9 cellular contexts compared by ENCODE assay signal in the genomic region with DNA sequence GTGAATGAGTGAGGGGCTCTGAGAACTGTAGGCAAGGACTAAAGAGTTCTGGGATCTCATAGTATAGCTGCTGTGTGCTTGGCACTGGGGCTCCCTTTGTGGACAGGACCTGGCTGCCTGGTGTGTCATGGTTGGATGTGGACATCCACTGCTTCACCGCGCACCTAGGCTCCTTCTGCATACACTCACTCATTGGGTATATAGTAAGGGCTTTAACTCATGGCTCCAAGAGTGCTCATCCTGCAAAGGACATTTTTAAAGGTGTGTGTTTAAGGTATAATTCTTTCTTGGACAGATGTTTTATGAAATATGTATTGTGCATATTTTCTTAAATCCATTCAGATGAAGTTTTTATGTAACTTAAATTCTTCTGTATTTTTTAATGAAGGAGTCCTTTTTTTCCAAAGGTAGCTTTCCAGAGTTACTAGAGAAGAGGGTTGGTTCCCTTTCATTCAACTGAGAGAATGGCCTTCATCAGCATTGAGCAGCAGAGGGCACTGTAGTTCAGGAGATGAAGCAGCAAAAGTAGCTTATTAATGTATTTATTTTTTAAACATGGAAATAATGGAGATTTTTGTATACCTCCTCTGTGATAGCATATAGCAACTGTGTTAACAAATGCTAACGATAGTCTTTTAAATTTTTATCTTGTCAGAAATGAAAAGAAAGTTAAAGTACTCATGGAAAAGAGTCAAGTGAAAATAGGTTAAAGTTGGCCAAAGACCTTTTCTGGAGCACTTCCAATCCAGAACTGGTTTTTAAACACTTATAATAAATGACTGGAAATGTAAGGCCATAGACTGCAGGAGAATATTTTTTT. TPM values are rescaled to one million over a fixed set of nuclear protein-coding genes. Genes with fewer than 3 reads are reported as not detected.
A peak's percentile ranks its signal among the peaks of the same experiment; 100 is the strongest.
DNase-seq lines count a peak whose midpoint lies in the region; ATAC-seq, FAIRE-seq and TF ChIP-seq lines count a peak whose summit lies in the region.
"Had no signal": no experiment of that assay in that cellular context is flagged by ENCODE, and none has a peak within 500 bp of the region (broad histone marks: within the 10 kb centered on the region; RNA-seq: fewer than 3 reads in every experiment).

No MANE protein-coding gene starts in this region.

- H3K36me3 ChIP-seq in neural cell (ENCODE audit: insufficient read depth, low read length), result no peaks in the 10 kb centered on the region

- TF ChIP-seq CTCF in CD14-positive monocyte (IDR thresholded peaks at IDR 0.05) (peak; percentile 84), neural cell (IDR thresholded peaks at IDR 0.05; ENCODE audit: poor library complexity, severe bottlenecking) (peak; percentile 93)

- H3K4me2 ChIP-seq in neural cell (ENCODE audit: low read length), result no peak overlapping the region

- peaks cover 34 to 48% of the 10 kb centered on the region in 2 donors for H3K36me3 Mint-ChIP-seq in CD14-positive monocyte
- peaks cover 39% of the 10 kb centered on the region for H3K36me3 Mint-ChIP-seq in activated CD4-positive, alpha-beta T cell treated with anti-CD3 and anti-CD28 coated beads, Interleukin-2, amount 10 ng/mL, durations not matched to agents 24 days and 14 days (ENCODE audit: low read depth)

- no peaks in the 10 kb centered on the region for H3K27me3 ChIP-seq in neural cell (ENCODE audit: insufficient read depth, low read depth, low read length)

- H3F3A ChIP-seq in neural cell (ENCODE audit: insufficient read depth, low read length, poor library complexity, severe bottlenecking), result no peaks in the 10 kb centered on the region

- no peak overlapping the region for H3K4me3 ChIP-seq in neural cell (ENCODE audit: low read length)
- H3K4me3 ChIP-seq: SK-N-MC had no signal

- no peaks in the 10 kb centered on the region for H3K9me3 ChIP-seq in neural cell (ENCODE audit: low read length)

- DNase-seq in CD14-positive monocyte (ENCODE audit: low spot score) (no peak), GM19239 (ENCODE audit: insufficient read length, low spot score) (no peak), NCI-H2171 (lab: John Stamatoyannopoulos, UW) (peak; percentile 11), GM12892 (ENCODE audit: insufficient read length) (no peak)
- DNase-seq in activated CD4-positive, alpha-beta T cell treated with anti-CD3 and anti-CD28 coated beads, Interleukin-2, amount 10 ng/mL, durations not matched to agents 24 days and 14 days, result peak; percentile 89

- peak; percentile 97 for TF ChIP-seq RAD21 in neural cell (conservative IDR thresholded peaks at IDR 0.05)

- no peaks in the 10 kb centered on the region for H3K27me3 Mint-ChIP-seq in CD14-positive monocyte (ENCODE audit: low read depth in 3 of 3)
- H3K27me3 Mint-ChIP-seq in activated CD4-positive, alpha-beta T cell treated with anti-CD3 and anti-CD28 coated beads, Interleukin-2, amount 10 ng/mL, durations not matched to agents 24 days and 14 days, result no peaks in the 10 kb centered on the region

- no peaks in the 10 kb centered on the region for H4K20me1 ChIP-seq in neural cell (ENCODE audit: insufficient read depth)

- H2AFZ ChIP-seq in neural cell (ENCODE audit: low read depth, low read length), result no peak overlapping the region

- peak; percentile 82 for FAIRE-seq in GM19239 (lab: Jason Lieb, UNC)
- FAIRE-seq in GM12892 (lab: Jason Lieb, UNC), result no peak

- H3K27ac ChIP-seq in neural cell (ENCODE audit: low read length), result no peak overlapping the region
- H3K27ac ChIP-seq: SK-N-MC had no signal

- H3K4me3 Mint-ChIP-seq in CD14-positive monocyte, result no peak overlapping the region
- H3K4me3 Mint-ChIP-seq in activated CD4-positive, alpha-beta T cell treated with anti-CD3 and anti-CD28 coated beads, Interleukin-2, amount 10 ng/mL, durations not matched to agents 24 days and 14 days, result peak overlapping the region; percentile 93

- no peak for TF ChIP-seq POLR2A in GM12892 (IDR thresholded peaks at IDR 0.05; ENCODE audit: low read depth, low read length)

- TF ChIP-seq EP300 in neural cell (conservative IDR thresholded peaks at IDR 0.05; ENCODE audit: poor library complexity, severe bottlenecking), result no peak

- peaks cover 35% of the 10 kb centered on the region for H3K4me1 Mint-ChIP-seq in CD14-positive monocyte
- peaks cover 66% of the 10 kb centered on the region for H3K4me1 Mint-ChIP-seq in activated CD4-positive, alpha-beta T cell treated with anti-CD3 and anti-CD28 coated beads, Interleukin-2, amount 10 ng/mL, durations not matched to agents 24 days and 14 days

- no peaks in the 10 kb centered on the region for H3K79me2 ChIP-seq in neural cell (replicated peaks; ENCODE audit: insufficient read depth, low read length)

- H3K27ac Mint-ChIP-seq in CD14-positive monocyte, result peak overlapping the region in 3 of 7 donors; percentile 17 to 34 (median 25)
- peak overlapping the region; percentile 92 for H3K27ac Mint-ChIP-seq in activated CD4-positive, alpha-beta T cell treated with anti-CD3 and anti-CD28 coated beads, Interleukin-2, amount 10 ng/mL, durations not matched to agents 24 days and 14 days

- intact Hi-C loops in CD14-positive monocyte (cut with micrococcal nuclease), result loop anchor here in 1 of 2 donors (2.0 kb wide), 1 partner anchor 261 kb away; no protein-coding TSS in a partner anchor
- intact Hi-C loops in activated CD4-positive, alpha-beta T cell treated with anti-CD3 and anti-CD28 coated beads, Interleukin-2, amount 10 ng/mL, durations not matched to agents 24 days and 14 days (cut with micrococcal nuclease), result loop anchor here (1.0 to 10.0 kb wide), 6 partner anchors 11 to 735 kb away; no protein-coding TSS in a partner anchor

- ATAC-seq in esophagus mucosa (peak; percentile 61), GM19397 (IDR thresholded peaks at IDR 0.05; ENCODE audit: unreplicated experiment) (no peak)

- no peaks in the 10 kb centered on the region for H3K9me2 ChIP-seq in neural cell (ENCODE audit: insufficient read depth, low read length)

- H3K9me3 Mint-ChIP-seq in CD14-positive monocyte, result peaks cover 0 to 7% (median 4%) of the 10 kb centered on the region in 7 donors
- peaks cover 4% of the 10 kb centered on the region for H3K9me3 Mint-ChIP-seq in activated CD4-positive, alpha-beta T cell treated with anti-CD3 and anti-CD28 coated beads, Interleukin-2, amount 10 ng/mL, durations not matched to agents 24 days and 14 days

- no peak overlapping the region for H3K9ac ChIP-seq in neural cell (ENCODE audit: low read length)

TF ChIP-seq in neural cell, 6 proteins besides CTCF, POLR2A, EP300 and RAD21:
- TF ChIP-seq MXI1 (conservative IDR thresholded peaks at IDR 0.05; ENCODE audit: poor library complexity, severe bottlenecking) (no peak), POLR2AphosphoS5 (IDR thresholded peaks at IDR 0.05) (no peak), SMC3 (conservative IDR thresholded peaks at IDR 0.05; ENCODE audit: poor library complexity) (peak; percentile 97)

RNA-seq across cellular contexts. Expression of gene OXNAD1, which starts 25.2 kb away (rescaled TPM):
- 1 to 10 TPM; 4.4 to 5.1 TPM for polyA plus RNA-seq in CD14-positive monocyte
- 27.1 and 29.8 TPM in 2 replicates for total RNA-seq in activated CD4-positive, alpha-beta T cell treated with anti-CD3 and anti-CD28 coated beads, Interleukin-2, amount 10 ng/mL, durations not matched to agents 24 days and 14 days
- total RNA-seq in esophagus mucosa, result 11.0 TPM
- polyA plus RNA-seq in neural cell, result 11.5 and 16.4 TPM in 2 replicates
- polyA minus RNA-seq in neural cell, result 29.8 and 34.3 TPM in 2 replicates
- 14.0 TPM for polyA plus RNA-seq in GM12892 (2012; ENCODE audit: missing spikeins)

RNA-seq across cellular contexts. Expression of gene DPH3, which starts 25.5 kb away (rescaled TPM):
- polyA plus RNA-seq in CD14-positive monocyte, result 10 to 100 TPM; 33.7 to 42.0 TPM
- total RNA-seq in activated CD4-positive, alpha-beta T cell treated with anti-CD3 and anti-CD28 coated beads, Interleukin-2, amount 10 ng/mL, durations not matched to agents 24 days and 14 days, result 27.6 and 30.1 TPM in 2 replicates
- 12.2 TPM for total RNA-seq in esophagus mucosa
- 38.5 and 44.4 TPM in 2 replicates for polyA plus RNA-seq in neural cell
- polyA minus RNA-seq in neural cell, result 38.2 and 44.1 TPM in 2 replicates
- 18.1 TPM for polyA plus RNA-seq in GM12892 (2012; ENCODE audit: missing spikeins)

Comparison
In these comparisons a context has a peak if more than half of its experiments do, and no peak if none do; other contexts are left out.
1. DNase-seq: peak in NCI-H2171 (single experiment) and activated CD4-positive, alpha-beta T cell treated with anti-CD3 and anti-CD28 coated beads, Interleukin-2, amount 10 ng/mL, durations not matched to agents 24 days and 14 days (single experiment); none in CD14-positive monocyte (single experiment), GM19239 (single experiment) and GM12892 (single experiment).